ENCODE assay signal across 7 cellular contexts in the genomic region with DNA sequence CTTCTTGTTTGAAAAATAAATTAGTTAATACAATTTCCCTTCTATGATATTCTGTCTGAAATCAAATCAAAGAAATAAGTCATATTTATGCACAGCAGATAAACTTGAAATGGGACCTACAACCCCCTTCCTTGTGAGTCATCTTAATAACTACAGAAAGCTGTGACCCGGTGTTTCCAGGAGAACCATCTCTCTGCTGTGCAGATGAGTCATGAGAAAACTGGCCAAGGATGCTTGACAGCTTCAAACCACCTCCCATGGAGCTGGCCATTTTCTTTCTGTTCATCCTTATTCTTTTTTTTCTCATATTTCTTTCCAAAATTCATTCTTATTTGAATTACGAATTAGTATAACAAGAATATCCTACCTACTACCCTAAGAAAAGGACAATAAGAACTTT.
DNase-seq lines count a peak whose midpoint lies in the region; ATAC-seq and TF ChIP-seq lines count a peak whose summit lies in the region.

No MANE protein-coding gene starts in this region.

- no peak for TF ChIP-seq CTCF in GM12865 (IDR thresholded peaks at IDR 0.05; ENCODE audit: insufficient read depth, low read depth, low read length, missing control alignments)

- no peak for ATAC-seq in HG03342 (IDR thresholded peaks at IDR 0.05; ENCODE audit: unreplicated experiment)

- H3K4me3 ChIP-seq in GM12865 (ENCODE audit: low read depth, low read length) = no peak overlapping the region

- DNase-seq in GM12865 (ENCODE audit: low read depth) (peak; percentile 3), NCI-H226 (peak; percentile 85), dedifferentiated amniotic fluid mesenchymal stem cell (ENCODE audit: extremely low spot score) (peak; percentile 45), NCI-H774 (lab: John Stamatoyannopoulos, UW) (no peak), NCI-H2081 treated with DMSO at 0.1 percent for 48 hours (lab: John Stamatoyannopoulos, UW) (no peak)
- peak; percentile 5 to 19 for DNase-seq in stimulated activated CD4-positive, alpha-beta T cell treated with anti-CD3 and anti-CD28 coated beads, Interleukin-15, amount 100 ng/mL, for 48 hours (ENCODE audit: low read depth in 2 of 2)

Comparison
In these comparisons a context has a peak if more than half of its experiments do, and no peak if none do; other contexts are left out.
1. DNase-seq: peak in GM12865 (single experiment), NCI-H226 (single experiment), dedifferentiated amniotic fluid mesenchymal stem cell (single experiment) and stimulated activated CD4-positive, alpha-beta T cell treated with anti-CD3 and anti-CD28 coated beads, Interleukin-15, amount 100 ng/mL, for 48 hours (2 of 2); none in NCI-H774 (single experiment) and NCI-H2081 treated with DMSO at 0.1 percent for 48 hours (single experiment).